Comparison of ENCODE assay signal across 11 cellular contexts in the genomic region with DNA sequence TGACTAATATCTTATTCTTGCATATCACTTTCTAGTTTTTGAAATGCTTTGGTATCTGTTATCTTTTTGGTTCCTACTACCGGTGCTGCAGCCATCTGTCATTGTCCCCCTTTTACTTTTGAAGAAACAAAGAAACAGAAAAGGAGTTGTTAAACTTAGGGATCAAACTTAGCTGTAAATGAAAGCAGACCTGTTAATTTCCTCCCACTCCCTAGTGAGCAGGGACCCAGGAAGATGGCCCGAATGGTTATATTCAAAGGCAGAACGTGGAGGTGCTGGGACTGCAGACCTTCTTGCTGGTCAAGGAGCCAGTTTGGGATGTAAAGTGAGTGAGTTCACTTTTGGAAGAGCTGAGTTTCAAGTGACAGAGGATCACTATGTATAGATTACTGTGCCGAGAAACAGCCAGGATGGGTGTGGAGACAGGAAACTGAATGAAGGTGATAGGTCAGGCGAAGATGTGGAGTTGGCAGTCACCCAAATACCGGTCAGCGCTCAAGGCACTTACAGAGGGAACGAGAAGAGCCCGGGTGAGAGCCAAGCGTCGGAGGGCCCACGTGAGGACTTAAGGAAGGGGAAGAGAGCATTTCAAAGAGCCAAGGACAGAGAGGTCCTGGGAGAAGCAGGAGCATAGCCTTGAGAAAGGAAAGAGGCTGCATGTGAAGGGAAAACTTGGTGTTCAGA. TPM values are rescaled to one million over a fixed set of nuclear protein-coding genes. Genes with fewer than 3 reads are reported as not detected.
DNase-seq lines count a peak whose midpoint lies in the region; ATAC-seq, FAIRE-seq and TF ChIP-seq lines count a peak whose summit lies in the region.
"Had no signal": no experiment of that assay in that cellular context is flagged by ENCODE, and none has a peak within 500 bp of the region (broad histone marks: within the 10 kb centered on the region; RNA-seq: fewer than 3 reads in every experiment).

No MANE protein-coding gene starts in this region.

- FAIRE-seq in bronchial epithelial cell (lab: Jason Lieb, UNC), result no peak
- FAIRE-seq: endothelial cell of umbilical vein had no signal

- H3K27me3 Mint-ChIP-seq in activated CD4-positive, alpha-beta T cell treated with anti-CD3 and anti-CD28 coated beads, Interleukin-2, amount 10 ng/mL, durations not matched to agents 24 days and 14 days, result peaks cover 4% of the 10 kb centered on the region

- intact Hi-C loops in activated CD4-positive, alpha-beta T cell treated with anti-CD3 and anti-CD28 coated beads, Interleukin-2, amount 10 ng/mL, durations not matched to agents 24 days and 14 days (cut with micrococcal nuclease), result no loop called here

- no peaks in the 10 kb centered on the region for H3K36me3 ChIP-seq in bronchial epithelial cell (ENCODE audit: control insufficient read depth, insufficient read depth, low read length)
- H3K36me3 ChIP-seq: BLaER1 treated with 17β-estradiol and CSF1 and Interleukin-3, amounts not matched to agents 10 nM and 100 nM had no signal

- ATAC-seq in HG03342 (IDR thresholded peaks at IDR 0.05; ENCODE audit: unreplicated experiment) (peak; percentile 34), SK-N-SH treated with all-trans-retinoic acid at 6 μM for 48 hours (no peak)
- peak; percentile 11 for ATAC-seq in stimulated activated effector memory CD8-positive, alpha-beta T cell treated with anti-CD3 and anti-CD28 coated beads, Interleukin-12 subunit alpha, Interleukin-12 subunit beta, amount 100 ng/mL, for 72 hours

- no peaks in the 10 kb centered on the region for H3K27me3 ChIP-seq in bronchial epithelial cell (ENCODE audit: control insufficient read depth, insufficient read depth, low read length)
- H3K27me3 ChIP-seq: BLaER1 treated with 17β-estradiol and CSF1 and Interleukin-3, amounts not matched to agents 10 nM and 100 nM had no signal

- H3K4me3 ChIP-seq in bronchial epithelial cell (ENCODE audit: low read depth, low read length), result no peak overlapping the region
- H3K4me3 ChIP-seq: BLaER1 treated with 17β-estradiol and CSF1 and Interleukin-3, amounts not matched to agents 10 nM and 100 nM had no signal

- DNase-seq in activated CD4-positive, alpha-beta T cell treated with anti-CD3 and anti-CD28 coated beads, Interleukin-2, amount 10 ng/mL, durations not matched to agents 24 days and 14 days, result peak; percentile 55
- DNase-seq in activated CD4-positive, alpha-beta T cell treated with anti-CD3 and anti-CD28 coated beads for 1 hour, result no peak
- DNase-seq in bronchial epithelial cell (ENCODE audit: low read depth), result peak; percentile 43
- no peak for DNase-seq in stimulated activated effector memory CD8-positive, alpha-beta T cell treated with anti-CD3 and anti-CD28 coated beads, Interleukin-12 subunit alpha, Interleukin-12 subunit beta, amount 100 ng/mL, for 72 hours (ENCODE audit: low spot score in 2 of 2)
- no peak for DNase-seq in central memory CD4-positive, alpha-beta T cell
- no peak for DNase-seq in anterior cingulate cortex (lab: John Stamatoyannopoulos, UW)
- DNase-seq: stimulated activated CD4-positive, alpha-beta T cell treated with anti-CD3 and anti-CD28 coated beads, Interleukin-4, amount 100 ng/mL, for 1 hour had no signal

- no peaks in the 10 kb centered on the region for H3K36me3 Mint-ChIP-seq in activated CD4-positive, alpha-beta T cell treated with anti-CD3 and anti-CD28 coated beads, Interleukin-2, amount 10 ng/mL, durations not matched to agents 24 days and 14 days (ENCODE audit: low read depth)
- peaks cover 5% of the 10 kb centered on the region for H3K36me3 Mint-ChIP-seq in stimulated activated effector memory CD8-positive, alpha-beta T cell treated with anti-CD3 and anti-CD28 coated beads, Interleukin-12 subunit alpha, Interleukin-12 subunit beta, amount 100 ng/mL, for 72 hours

- H3K27ac Mint-ChIP-seq in activated CD4-positive, alpha-beta T cell treated with anti-CD3 and anti-CD28 coated beads, Interleukin-2, amount 10 ng/mL, durations not matched to agents 24 days and 14 days, result no peak overlapping the region
- no peak overlapping the region for H3K27ac Mint-ChIP-seq in stimulated activated effector memory CD8-positive, alpha-beta T cell treated with anti-CD3 and anti-CD28 coated beads, Interleukin-12 subunit alpha, Interleukin-12 subunit beta, amount 100 ng/mL, for 72 hours

- H3K4me1 Mint-ChIP-seq in activated CD4-positive, alpha-beta T cell treated with anti-CD3 and anti-CD28 coated beads, Interleukin-2, amount 10 ng/mL, durations not matched to agents 24 days and 14 days, result peaks cover 8% of the 10 kb centered on the region
- H3K4me1 Mint-ChIP-seq in stimulated activated effector memory CD8-positive, alpha-beta T cell treated with anti-CD3 and anti-CD28 coated beads, Interleukin-12 subunit alpha, Interleukin-12 subunit beta, amount 100 ng/mL, for 72 hours, result peaks cover 18% of the 10 kb centered on the region

- H3K4me3 Mint-ChIP-seq in activated CD4-positive, alpha-beta T cell treated with anti-CD3 and anti-CD28 coated beads, Interleukin-2, amount 10 ng/mL, durations not matched to agents 24 days and 14 days, result no peak overlapping the region
- H3K4me3 Mint-ChIP-seq in stimulated activated effector memory CD8-positive, alpha-beta T cell treated with anti-CD3 and anti-CD28 coated beads, Interleukin-12 subunit alpha, Interleukin-12 subunit beta, amount 100 ng/mL, for 72 hours, result no peak overlapping the region

- no peaks in the 10 kb centered on the region for H3K9me3 Mint-ChIP-seq in activated CD4-positive, alpha-beta T cell treated with anti-CD3 and anti-CD28 coated beads, Interleukin-2, amount 10 ng/mL, durations not matched to agents 24 days and 14 days
- H3K9me3 Mint-ChIP-seq in stimulated activated effector memory CD8-positive, alpha-beta T cell treated with anti-CD3 and anti-CD28 coated beads, Interleukin-12 subunit alpha, Interleukin-12 subunit beta, amount 100 ng/mL, for 72 hours, result no peaks in the 10 kb centered on the region

- TF ChIP-seq CTCF in bronchial epithelial cell (IDR thresholded peaks at IDR 0.05; ENCODE audit: insufficient read depth, low read length, severe bottlenecking), result no peak

TF ChIP-seq in SK-N-SH treated with all-trans-retinoic acid at 6 μM for 48 hours, 23 proteins besides CTCF, POLR2A, EP300 and RAD21:
- TF ChIP-seq RARB (CRISPR knock-in tag; IDR thresholded peaks at IDR 0.05) (no peak), PPARA (CRISPR knock-in tag; IDR thresholded peaks at IDR 0.05; ENCODE audit: borderline replicate concordance) (no peak), ZC3H10 (CRISPR knock-in tag; IDR thresholded peaks at IDR 0.05) (no peak), ZNF70 (CRISPR knock-in tag; IDR thresholded peaks at IDR 0.05) (no peak), CSDC2 (CRISPR knock-in tag; IDR thresholded peaks at IDR 0.05) (no peak), ARNTL (CRISPR knock-in tag; IDR thresholded peaks at IDR 0.05; ENCODE audit: borderline replicate concordance, low read depth) (no peak), TSHZ2 (CRISPR knock-in tag; IDR thresholded peaks at IDR 0.05) (no peak), BACH2 (CRISPR knock-in tag; IDR thresholded peaks at IDR 0.05; ENCODE audit: borderline replicate concordance) (no peak), TCF4 (CRISPR knock-in tag; IDR thresholded peaks at IDR 0.05; ENCODE audit: borderline replicate concordance) (no peak), ZNF565 (CRISPR knock-in tag; conservative IDR thresholded peaks at IDR 0.05; ENCODE audit: low read depth) (no peak), TOX (CRISPR knock-in tag; IDR thresholded peaks at IDR 0.05; ENCODE audit: borderline replicate concordance) (no peak), ZFP30 (CRISPR knock-in tag; IDR thresholded peaks at IDR 0.05) (no peak)

RNA-seq across cellular contexts. Expression of gene KBTBD8, which starts 20.1 kb away (rescaled TPM):
- 16.8 and 17.0 TPM in 2 replicates for total RNA-seq in activated CD4-positive, alpha-beta T cell treated with anti-CD3 and anti-CD28 coated beads, Interleukin-2, amount 10 ng/mL, durations not matched to agents 24 days and 14 days
- total RNA-seq in bronchial epithelial cell, result 1.6 and 2.0 TPM in 2 replicates

Comparison
In these comparisons a context has a peak if more than half of its experiments do, and no peak if none do; other contexts are left out.
1. DNase-seq: peak in activated CD4-positive, alpha-beta T cell treated with anti-CD3 and anti-CD28 coated beads, Interleukin-2, amount 10 ng/mL, durations not matched to agents 24 days and 14 days (single experiment) and bronchial epithelial cell (single experiment); none in activated CD4-positive, alpha-beta T cell treated with anti-CD3 and anti-CD28 coated beads for 1 hour (single experiment), stimulated activated effector memory CD8-positive, alpha-beta T cell treated with anti-CD3 and anti-CD28 coated beads, Interleukin-12 subunit alpha, Interleukin-12 subunit beta, amount 100 ng/mL, for 72 hours (0 of 2), central memory CD4-positive, alpha-beta T cell (single experiment) and anterior cingulate cortex (0 of 58).